Comparison of ENCODE assay signal across 1 cellular context in genomic region chr11:96342971-96343711, GRCh38.
TF ChIP-seq lines count a peak whose summit lies in the region.

MAML2 (minus strand) TSS chr11:96343195; CDS start chr11:96341895, 1,300 bp downstream.

TF ChIP-seq in K562, 482 proteins besides CTCF, POLR2A, EP300 and RAD21 (continued from another document and continues in another):
- TF ChIP-seq CTCFL (IDR thresholded peaks at IDR 0.05; ENCODE audit: borderline replicate concordance, insufficient read depth, low read depth, low read length, poor library complexity, severe bottlenecking), result no peak
- TF ChIP-seq ZSCAN29 (IDR thresholded peaks at IDR 0.05), result no peak
- no peak for TF ChIP-seq ZKSCAN8 (CRISPR knock-in tag; IDR thresholded peaks at IDR 0.05)
- TF ChIP-seq, protein P1, sequence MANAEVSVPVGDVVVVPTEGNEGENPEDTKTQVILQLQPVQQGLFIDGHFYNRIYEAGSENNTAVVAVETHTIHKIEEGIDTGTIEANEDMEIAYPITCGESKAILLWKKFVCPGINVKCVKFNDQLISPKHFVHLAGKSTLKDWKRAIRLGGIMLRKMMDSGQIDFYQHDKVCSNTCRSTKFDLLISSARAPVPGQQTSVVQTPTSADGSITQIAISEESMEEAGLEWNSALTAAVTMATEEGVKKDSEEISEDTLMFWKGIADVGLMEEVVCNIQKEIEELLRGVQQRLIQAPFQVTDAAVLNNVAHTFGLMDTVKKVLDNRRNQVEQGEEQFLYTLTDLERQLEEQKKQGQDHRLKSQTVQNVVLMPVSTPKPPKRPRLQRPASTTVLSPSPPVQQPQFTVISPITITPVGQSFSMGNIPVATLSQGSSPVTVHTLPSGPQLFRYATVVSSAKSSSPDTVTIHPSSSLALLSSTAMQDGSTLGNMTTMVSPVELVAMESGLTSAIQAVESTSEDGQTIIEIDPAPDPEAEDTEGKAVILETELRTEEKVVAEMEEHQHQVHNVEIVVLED (CRISPR knock-in tag; IDR thresholded peaks at IDR 0.05), result no peak
- TF ChIP-seq ZBTB49 (CRISPR knock-in tag; IDR thresholded peaks at IDR 0.05; ENCODE audit: borderline replicate concordance), result no peak
- TF ChIP-seq MCM3 (IDR thresholded peaks at IDR 0.05), result no peak
- no peak for TF ChIP-seq SPI1 (IDR thresholded peaks at IDR 0.05; ENCODE audit: borderline replicate concordance, low read depth, low read length)
- TF ChIP-seq LARP7 (IDR thresholded peaks at IDR 0.05), result no peak
- peak; percentile 41; the same call in 1 of the 2 replicates for TF ChIP-seq BHLHE40 (IDR thresholded peaks at IDR 0.05; ENCODE audit: low read length)
- TF ChIP-seq, protein P2, sequence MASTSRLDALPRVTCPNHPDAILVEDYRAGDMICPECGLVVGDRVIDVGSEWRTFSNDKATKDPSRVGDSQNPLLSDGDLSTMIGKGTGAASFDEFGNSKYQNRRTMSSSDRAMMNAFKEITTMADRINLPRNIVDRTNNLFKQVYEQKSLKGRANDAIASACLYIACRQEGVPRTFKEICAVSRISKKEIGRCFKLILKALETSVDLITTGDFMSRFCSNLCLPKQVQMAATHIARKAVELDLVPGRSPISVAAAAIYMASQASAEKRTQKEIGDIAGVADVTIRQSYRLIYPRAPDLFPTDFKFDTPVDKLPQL (IDR thresholded peaks at IDR 0.05; ENCODE audit: extremely low read depth, insufficient read length), result no peak
- no peak for TF ChIP-seq SAFB2 (IDR thresholded peaks at IDR 0.05; ENCODE audit: borderline replicate concordance, low read depth, low read length, severe bottlenecking)
- no peak for TF ChIP-seq TEAD2 (tag; IDR thresholded peaks at IDR 0.05)
- no peak for TF ChIP-seq ZNF398 (CRISPR knock-in tag; IDR thresholded peaks at IDR 0.05)
- no peak for TF ChIP-seq HINFP (tag; conservative IDR thresholded peaks at IDR 0.05; ENCODE audit: low read depth)
- no peak; the same call in 1 of the 2 replicates for TF ChIP-seq TEAD4 (IDR thresholded peaks at IDR 0.05; ENCODE audit: low read length)
- TF ChIP-seq TEAD4 (CRISPR knock-in tag; IDR thresholded peaks at IDR 0.05; ENCODE audit: borderline replicate concordance), result no peak
- TF ChIP-seq ZNF785 (CRISPR knock-in tag; IDR thresholded peaks at IDR 0.05), result no peak
- TF ChIP-seq NR2F6 (CRISPR knock-in tag; IDR thresholded peaks at IDR 0.05), result no peak
- TF ChIP-seq ZNF280A (IDR thresholded peaks at IDR 0.05; ENCODE audit: low read depth, partially characterized antibody), result no peak
- TF ChIP-seq, protein P3, sequence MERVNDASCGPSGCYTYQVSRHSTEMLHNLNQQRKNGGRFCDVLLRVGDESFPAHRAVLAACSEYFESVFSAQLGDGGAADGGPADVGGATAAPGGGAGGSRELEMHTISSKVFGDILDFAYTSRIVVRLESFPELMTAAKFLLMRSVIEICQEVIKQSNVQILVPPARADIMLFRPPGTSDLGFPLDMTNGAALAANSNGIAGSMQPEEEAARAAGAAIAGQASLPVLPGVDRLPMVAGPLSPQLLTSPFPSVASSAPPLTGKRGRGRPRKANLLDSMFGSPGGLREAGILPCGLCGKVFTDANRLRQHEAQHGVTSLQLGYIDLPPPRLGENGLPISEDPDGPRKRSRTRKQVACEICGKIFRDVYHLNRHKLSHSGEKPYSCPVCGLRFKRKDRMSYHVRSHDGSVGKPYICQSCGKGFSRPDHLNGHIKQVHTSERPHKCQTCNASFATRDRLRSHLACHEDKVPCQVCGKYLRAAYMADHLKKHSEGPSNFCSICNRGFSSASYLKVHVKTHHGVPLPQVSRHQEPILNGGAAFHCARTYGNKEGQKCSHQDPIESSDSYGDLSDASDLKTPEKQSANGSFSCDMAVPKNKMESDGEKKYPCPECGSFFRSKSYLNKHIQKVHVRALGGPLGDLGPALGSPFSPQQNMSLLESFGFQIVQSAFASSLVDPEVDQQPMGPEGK (CRISPR knock-in tag; IDR thresholded peaks at IDR 0.05; ENCODE audit: borderline replicate concordance), result no peak
- TF ChIP-seq MYNN (IDR thresholded peaks at IDR 0.05), result no peak
- no peak for TF ChIP-seq MYNN (CRISPR knock-in tag; IDR thresholded peaks at IDR 0.05)
- TF ChIP-seq CBX3 (IDR thresholded peaks at IDR 0.05; ENCODE audit: borderline replicate concordance in 1 of 2, low read length in 2 of 2), result 0 out of 3 replicates have a peak, but pooled peaks of 1 of the 2 experiments have one; percentile 73
- TF ChIP-seq NCOR1 (IDR thresholded peaks at IDR 0.05), result no peak
- TF ChIP-seq BRF1 (IDR thresholded peaks at IDR 0.05; ENCODE audit: borderline replicate concordance, extremely low read depth, insufficient read length), result no peak
- peak; percentile 78 for TF ChIP-seq TFAP4 (CRISPR knock-in tag; IDR thresholded peaks at IDR 0.05; ENCODE audit: borderline replicate concordance)
- TF ChIP-seq MECOM (CRISPR knock-in tag; IDR thresholded peaks at IDR 0.05), result no peak
- no peak for TF ChIP-seq ETV6 (IDR thresholded peaks at IDR 0.05; ENCODE audit: borderline replicate concordance in 1 of 2, low read depth in 2 of 2, low read length in 1 of 2)
- no peak for TF ChIP-seq ETV6 (CRISPR knock-in tag; IDR thresholded peaks at IDR 0.05; ENCODE audit: borderline replicate concordance)
- peak; percentile 43 for TF ChIP-seq TAF1 (IDR thresholded peaks at IDR 0.05; ENCODE audit: control insufficient read depth, extremely low read depth, insufficient read depth, low read length, severe bottlenecking)
- no peak for TF ChIP-seq RERE (CRISPR knock-in tag; IDR thresholded peaks at IDR 0.05; ENCODE audit: borderline replicate concordance)
